In the genomic region with DNA sequence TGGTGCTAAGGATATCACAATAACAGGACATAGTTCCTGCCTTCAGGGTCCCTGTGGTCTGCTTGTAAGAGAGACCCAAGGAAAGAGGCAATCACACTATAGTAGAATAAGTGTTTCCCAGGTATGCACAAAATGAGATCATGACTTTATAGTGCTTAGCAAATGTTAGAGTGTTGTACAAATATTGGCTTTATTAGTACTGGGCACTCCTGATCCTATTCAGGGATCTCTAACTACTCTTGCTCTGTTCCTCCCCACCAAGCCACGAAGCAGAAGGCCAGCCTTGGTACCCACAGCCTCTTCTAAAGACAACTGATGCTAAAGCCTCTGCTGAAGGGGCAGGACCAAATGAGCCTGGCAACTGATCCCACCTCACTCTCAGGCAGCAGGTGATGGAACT, we compare ENCODE assay signal across 20 cellular contexts.
DNase-seq lines count a peak whose midpoint lies in the region; ATAC-seq and TF ChIP-seq lines count a peak whose summit lies in the region.
"Had no signal": no experiment of that assay in that cellular context is flagged by ENCODE, and none has a peak within 500 bp of the region (broad histone marks: within the 10 kb centered on the region; RNA-seq: fewer than 3 reads in every experiment).

No MANE protein-coding gene starts in this region.

- no peak for TF ChIP-seq CTCF in left lung (IDR thresholded peaks at IDR 0.05)
- TF ChIP-seq CTCF in upper lobe of right lung (IDR thresholded peaks at IDR 0.05), result no peak
- TF ChIP-seq CTCF in endodermal cell (conservative IDR thresholded peaks at IDR 0.05), result no peak

- no peaks in the 10 kb centered on the region for H3K36me3 ChIP-seq in left lung
- no peaks in the 10 kb centered on the region for H3K36me3 ChIP-seq in upper lobe of right lung
- no peaks in the 10 kb centered on the region for H3K36me3 ChIP-seq in endodermal cell (ENCODE audit: control insufficient read depth, insufficient read depth, low read length)
- H3K36me3 ChIP-seq: BLaER1 treated with 17β-estradiol and CSF1 and Interleukin-3, amounts not matched to agents 10 nM and 100 nM had no signal

- WGBS in endodermal cell (ENCODE audit: insufficient coverage in 1 of 2, insufficient read length in 1 of 2), 2 experiments, result 89% methylated on average over 1 of the region's 1 CpG; no CpG with 5 or more reads in 1 of the 2 experiments

- peak; percentile 13 for DNase-seq in NCI-H510A treated with DMSO at 0.1 percent for 48 hours (lab: John Stamatoyannopoulos, UW)
- DNase-seq in NCI-H510A (lab: John Stamatoyannopoulos, UW), result no peak
- peak; percentile 34 for DNase-seq in activated CD4-positive, alpha-beta T cell treated with anti-CD3 and anti-CD28 coated beads, Interleukin-2, amount 10 ng/mL, durations not matched to agents 24 days and 14 days
- no peak for DNase-seq in activated CD4-positive, alpha-beta T cell treated with anti-CD3 and anti-CD28 coated beads, Interleukin-2, amount 50 U/mL, for 48 hours
- no peak for DNase-seq in left lung
- no peak for DNase-seq in upper lobe of right lung
- no peak for DNase-seq in endodermal cell
- DNase-seq in NCI-H82 treated with DMSO at 0.1 percent for 48 hours (lab: John Stamatoyannopoulos, UW; ENCODE audit: unreplicated experiment), result no peak
- DNase-seq: AML-193; Caco-2; Calu3; CD4-positive, alpha-beta T cell; CD8-positive, alpha-beta T cell; DMS79 treated with DMSO at 0.1 percent for 48 hours; GF-D8 had no signal

- H3K27ac ChIP-seq in left lung (no peak overlapping the region), upper lobe of right lung (no peak overlapping the region), endodermal cell (ENCODE audit: low read depth, low read length) (no peak overlapping the region)
- H3K27ac ChIP-seq: 22Rv1; A549; BLaER1 treated with 17β-estradiol and CSF1 and Interleukin-3, amounts not matched to agents 10 nM and 100 nM; C4-2B had no signal

- intact Hi-C loops in activated CD4-positive, alpha-beta T cell treated with anti-CD3 and anti-CD28 coated beads, Interleukin-2, amount 10 ng/mL, durations not matched to agents 24 days and 14 days (cut with micrococcal nuclease), result no loop called here
- intact Hi-C loops in left lung (cut with DNase I), result loop anchor here in 1 of 2 donors (5.0 kb wide), 1 partner anchor 198 kb away; no protein-coding TSS in a partner anchor
- intact Hi-C loops in upper lobe of right lung (cut with DNase I), result no loop called here

- ATAC-seq in left lung (peak; percentile 88), upper lobe of right lung (peak; percentile 74)
- ATAC-seq: A549; CD8-positive, alpha-beta T cell had no signal

- H3K4me1 Mint-ChIP-seq in activated CD4-positive, alpha-beta T cell treated with anti-CD3 and anti-CD28 coated beads, Interleukin-2, amount 10 ng/mL, durations not matched to agents 24 days and 14 days, result peaks cover 2% of the 10 kb centered on the region
- H3K4me1 Mint-ChIP-seq in endodermal cell, result peaks cover 2% of the 10 kb centered on the region

- no peak overlapping the region for H3K27ac Mint-ChIP-seq in activated CD4-positive, alpha-beta T cell treated with anti-CD3 and anti-CD28 coated beads, Interleukin-2, amount 10 ng/mL, durations not matched to agents 24 days and 14 days
- H3K27ac Mint-ChIP-seq in endodermal cell, result no peak overlapping the region
- H3K27ac Mint-ChIP-seq: B cell; CD4-positive, alpha-beta T cell; CD8-positive, alpha-beta T cell had no signal

- H3K4me1 ChIP-seq in left lung (no peaks in the 10 kb centered on the region), upper lobe of right lung (no peaks in the 10 kb centered on the region), endodermal cell (ENCODE audit: control insufficient read depth, insufficient read depth, low read length) (no peaks in the 10 kb centered on the region)
- H3K4me1 ChIP-seq: A549; BLaER1 treated with 17β-estradiol and CSF1 and Interleukin-3, amounts not matched to agents 10 nM and 100 nM; Caco-2 had no signal

- no peaks in the 10 kb centered on the region for H3K27me3 ChIP-seq in left lung
- H3K27me3 ChIP-seq in upper lobe of right lung, result no peaks in the 10 kb centered on the region
- H3K27me3 ChIP-seq in endodermal cell (ENCODE audit: control insufficient read depth, insufficient read depth, low read length, poor library complexity, severe bottlenecking), result no peaks in the 10 kb centered on the region
- H3K27me3 ChIP-seq: BLaER1 treated with 17β-estradiol and CSF1 and Interleukin-3, amounts not matched to agents 10 nM and 100 nM had no signal

- H3K4me3 ChIP-seq in left lung (no peak overlapping the region), upper lobe of right lung (no peak overlapping the region), endodermal cell (ENCODE audit: low read length) (no peak overlapping the region)
- H3K4me3 ChIP-seq: A549; BLaER1 treated with 17β-estradiol and CSF1 and Interleukin-3, amounts not matched to agents 10 nM and 100 nM had no signal

- peaks cover 8% of the 10 kb centered on the region for H3K27me3 Mint-ChIP-seq in activated CD4-positive, alpha-beta T cell treated with anti-CD3 and anti-CD28 coated beads, Interleukin-2, amount 10 ng/mL, durations not matched to agents 24 days and 14 days
- H3K27me3 Mint-ChIP-seq in endodermal cell (ENCODE audit: insufficient read depth), result peaks cover 3% of the 10 kb centered on the region
- H3K27me3 Mint-ChIP-seq: B cell; CD4-positive, alpha-beta T cell had no signal

- H3K4me3 Mint-ChIP-seq in activated CD4-positive, alpha-beta T cell treated with anti-CD3 and anti-CD28 coated beads, Interleukin-2, amount 10 ng/mL, durations not matched to agents 24 days and 14 days, result no peak overlapping the region
- no peak overlapping the region for H3K4me3 Mint-ChIP-seq in endodermal cell
- H3K4me3 Mint-ChIP-seq: B cell; CD4-positive, alpha-beta T cell; CD8-positive, alpha-beta T cell had no signal

- no peaks in the 10 kb centered on the region for H3K9me3 ChIP-seq in left lung
- H3K9me3 ChIP-seq in upper lobe of right lung, result no peaks in the 10 kb centered on the region
- no peaks in the 10 kb centered on the region for H3K9me3 ChIP-seq in endodermal cell (ENCODE audit: control insufficient read depth, low read length)
- H3K9me3 ChIP-seq: A549; BLaER1 treated with 17β-estradiol and CSF1 and Interleukin-3, amounts not matched to agents 10 nM and 100 nM; Caco-2 had no signal

- no peaks in the 10 kb centered on the region for H3K9me3 Mint-ChIP-seq in activated CD4-positive, alpha-beta T cell treated with anti-CD3 and anti-CD28 coated beads, Interleukin-2, amount 10 ng/mL, durations not matched to agents 24 days and 14 days
- no peaks in the 10 kb centered on the region for H3K9me3 Mint-ChIP-seq in endodermal cell
- H3K9me3 Mint-ChIP-seq: CD4-positive, alpha-beta T cell; CD8-positive, alpha-beta T cell had no signal

- H3K36me3 Mint-ChIP-seq in activated CD4-positive, alpha-beta T cell treated with anti-CD3 and anti-CD28 coated beads, Interleukin-2, amount 10 ng/mL, durations not matched to agents 24 days and 14 days (ENCODE audit: low read depth), result no peaks in the 10 kb centered on the region
- no peaks in the 10 kb centered on the region for H3K36me3 Mint-ChIP-seq in endodermal cell (ENCODE audit: low read depth)

- H3K9ac ChIP-seq in endodermal cell (ENCODE audit: extremely low read depth, low read length, poor library complexity, severe bottlenecking), result no peak overlapping the region
- H3K9ac ChIP-seq: BLaER1 treated with 17β-estradiol and CSF1 and Interleukin-3, amounts not matched to agents 10 nM and 100 nM had no signal

Comparison
In these comparisons a context has a peak if more than half of its experiments do, and no peak if none do; other contexts are left out.
1. DNase-seq: peak in NCI-H510A treated with DMSO at 0.1 percent for 48 hours (single experiment) and activated CD4-positive, alpha-beta T cell treated with anti-CD3 and anti-CD28 coated beads, Interleukin-2, amount 10 ng/mL, durations not matched to agents 24 days and 14 days (single experiment); none in NCI-H510A (single experiment), activated CD4-positive, alpha-beta T cell treated with anti-CD3 and anti-CD28 coated beads, Interleukin-2, amount 50 U/mL, for 48 hours (0 of 2), left lung (0 of 2), upper lobe of right lung (single experiment), endodermal cell (single experiment) and NCI-H82 treated with DMSO at 0.1 percent for 48 hours (single experiment).